33 cellular contexts compared by ENCODE assay signal in the genomic region with DNA sequence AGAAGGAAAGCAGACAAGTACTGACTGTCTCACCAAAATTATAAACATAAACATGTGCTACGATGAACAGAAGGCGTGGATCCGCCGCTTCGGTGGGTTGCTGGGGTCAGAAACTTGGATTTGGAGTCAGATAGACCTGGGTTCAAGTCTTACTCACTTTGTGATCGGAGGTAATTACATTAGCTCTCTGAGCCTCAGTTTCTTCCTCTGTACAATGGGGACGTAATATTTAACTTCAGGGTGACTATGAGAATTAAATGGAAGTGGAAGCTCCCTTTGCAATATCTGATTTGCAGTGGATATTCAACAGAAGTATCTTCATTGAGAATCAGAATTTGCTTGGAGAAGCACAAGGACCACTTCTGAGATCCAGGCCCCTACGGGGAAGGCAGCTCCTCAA. TPM values are rescaled to one million over a fixed set of nuclear protein-coding genes. Genes with fewer than 3 reads are reported as not detected.
"Had no signal": no experiment of that assay in that cellular context is flagged by ENCODE, and none has a peak within 500 bp of the region (broad histone marks: within the 10 kb centered on the region; RNA-seq: fewer than 3 reads in every experiment).

No MANE protein-coding gene starts in this region.

- H3K9me3 ChIP-seq: adrenal gland, body of pancreas, breast epithelium had no signal

- H3K36me3 ChIP-seq: adrenal gland, brain microvascular endothelial cell, breast epithelium had no signal

- H3K27ac ChIP-seq: adrenal gland, body of pancreas, brain microvascular endothelial cell, breast epithelium, VCaP had no signal

- H3K4me3 ChIP-seq: adrenal gland, body of pancreas, breast epithelium had no signal

- DNase-seq: activated B cell treated with CpG ODN at 0.5 μM for 24 hours; activated CD4-positive, alpha-beta memory T cell treated with anti-CD3 and anti-CD28 coated beads for 36 hours; activated CD4-positive, alpha-beta T cell treated with anti-CD3 and anti-CD28 coated beads for 4 hours; activated CD4-positive, alpha-beta T cell treated with anti-CD3 and anti-CD28 coated beads, Interleukin-2, amount 10 ng/mL, durations not matched to agents 24 days and 14 days; activated CD4-positive, alpha-beta T cell treated with anti-CD3 and anti-CD28 coated beads, Interleukin-2, amount 50 U/mL, for 1 hour; activated CD4-positive, alpha-beta T cell treated with anti-CD3 and anti-CD28 coated beads, Interleukin-2, amount 50 U/mL, for 4 hours; activated CD4-positive, CD25-positive, alpha-beta regulatory T cell treated with anti-CD3 and anti-CD28 coated beads, Interleukin-2, amount 50 U/mL, for 72 hours; activated CD8-positive, alpha-beta memory T cell treated with anti-CD3 and anti-CD28 coated beads, Interleukin-2, amount 50 U/mL, for 4 hours; activated CD8-positive, alpha-beta T cell treated with anti-CD3 and anti-CD28 coated beads for 36 hours; activated effector memory CD4-positive, alpha-beta T cell treated with anti-CD3 and anti-CD28 coated beads, Interleukin-2, amount 50 U/mL, for 16 hours; activated gamma-delta T cell treated with Interleukin-2 at 50 U/mL for 16 hours; activated naive CD4-positive, alpha-beta T cell; activated naive CD4-positive, alpha-beta T cell treated with anti-CD3 and anti-CD28 coated beads for 36 hours; activated naive CD4-positive, alpha-beta T cell treated with anti-CD3 and anti-CD28 coated beads, Interleukin-2, amount 50 U/mL, for 16 hours; activated naive CD8-positive, alpha-beta T cell treated with anti-CD3 and anti-CD28 coated beads for 36 hours; activated T-cell treated with anti-CD3 and anti-CD28 coated beads for 4 hours; activated T-cell treated with anti-CD3 and anti-CD28 coated beads, Interleukin-2, amount 50 U/mL, for 1 hour; activated T-cell treated with anti-CD3 and anti-CD28 coated beads, Interleukin-2, amount 50 U/mL, for 4 hours; activated T-cell treated with anti-CD3 and anti-CD28 coated beads, Interleukin-2, amount 50 U/mL, for 72 hours; adrenal gland; amniotic stem cell; aorta; body of pancreas; brain microvascular endothelial cell; central memory CD4-positive, alpha-beta T cell; T-helper 2 cell; T-helper 9 cell had no signal

- ATAC-seq: activated CD8-positive, alpha-beta T cell treated with anti-CD3 and anti-CD28 coated beads for 36 hours; activated naive CD4-positive, alpha-beta T cell treated with anti-CD3 and anti-CD28 coated beads, Interleukin-2, amount 50 U/mL, for 72 hours; activated T-cell treated with anti-CD3 and anti-CD28 coated beads, Interleukin-2, amount 50 U/mL, for 4 hours; activated T-cell treated with anti-CD3 and anti-CD28 coated beads, Interleukin-2, amount 50 U/mL, for 72 hours; activated T-helper 17 cell treated with anti-CD3 and anti-CD28 coated beads, Interleukin-2, amount 50 U/mL, for 72 hours; body of pancreas had no signal

- FAIRE-seq: astrocyte, TTC549 had no signal

- H3K27me3 ChIP-seq: adrenal gland, breast epithelium had no signal

RNA-seq across cellular contexts. Expression of a gene that starts 6.2 kb away (rescaled TPM):
- total RNA-seq: activated naive CD4-positive, alpha-beta T cell treated with anti-CD3 and anti-CD28 coated beads for 36 hours had no signal
- polyA plus RNA-seq: aorta had no signal
